8 cellular contexts compared by ENCODE assay signal in genomic region chr19:10471909-10472308, GRCh38. TPM values are rescaled to one million over a fixed set of nuclear protein-coding genes. Genes with fewer than 3 reads are reported as not detected.
DNase-seq lines count a peak whose midpoint lies in the region; ATAC-seq and TF ChIP-seq lines count a peak whose summit lies in the region.

No MANE protein-coding gene starts in this region.

- H3K27me3 Mint-ChIP-seq in naive thymus-derived CD8-positive, alpha-beta T cell: peaks cover 0 to 11% (median 2%) of the 10 kb centered on the region in 5 donors

- TF ChIP-seq CTCF in tibial artery (IDR thresholded peaks at IDR 0.05): no peak

- no peaks in the 10 kb centered on the region for H3K9me3 ChIP-seq in tibial artery

- POLR2A ChIA-PET in naive thymus-derived CD8-positive, alpha-beta T cell (lab: Charles Lee): interaction anchor here (0.7 kb wide), 2 partner anchors 35 to 292 kb away, joined by 3 to 4 read pairs; no protein-coding TSS in a partner anchor

- DNase-seq in activated CD4-positive, CD25-positive, alpha-beta regulatory T cell treated with anti-CD3 and anti-CD28 coated beads, Interleukin-2, amount 50 U/mL, for 72 hours: no peak
- DNase-seq in NCI-H1092 treated with DMSO at 0.1 percent for 48 hours (lab: John Stamatoyannopoulos, UW) (peak; percentile 49), amniotic epithelial cell (ENCODE audit: low read depth) (peak; percentile 61), tibial artery (no peak)
- DNase-seq in naive thymus-derived CD8-positive, alpha-beta T cell: peak in 2 of 10 donors; percentile 20 to 24

- no peaks in the 10 kb centered on the region for H3K36me3 Mint-ChIP-seq in naive thymus-derived CD8-positive, alpha-beta T cell

- H3K4me1 ChIP-seq in tibial artery: no peaks in the 10 kb centered on the region

- H3K27ac Mint-ChIP-seq in naive thymus-derived CD8-positive, alpha-beta T cell: no peak overlapping the region

- H3K4me3 Mint-ChIP-seq in naive thymus-derived CD8-positive, alpha-beta T cell: no peak overlapping the region

- no peaks in the 10 kb centered on the region for H3K27me3 ChIP-seq in tibial artery

- no peak overlapping the region for H3K4me3 ChIP-seq in tibial artery

- no peaks in the 10 kb centered on the region for H3K4me1 Mint-ChIP-seq in naive thymus-derived CD8-positive, alpha-beta T cell

- intact Hi-C loops in tibial artery (cut with DNase I; ENCODE audit: low total_unique reads): loop anchor here (10.0 kb wide), 1 partner anchor 47 kb away; the partner anchor contains the start of gene PDE4A

- ATAC-seq in activated CD4-positive, CD25-positive, alpha-beta regulatory T cell treated with anti-CD3 and anti-CD28 coated beads, Interleukin-2, amount 50 U/mL, for 24 hours: peak; percentile 51
- ATAC-seq in naive thymus-derived CD8-positive, alpha-beta T cell: peak; percentile 52 to 61
- ATAC-seq in GM19035 (IDR thresholded peaks at IDR 0.05; ENCODE audit: unreplicated experiment) (no peak), HG02763 (IDR thresholded peaks at IDR 0.05; ENCODE audit: unreplicated experiment) (no peak)

- no peaks in the 10 kb centered on the region for H3K9me3 Mint-ChIP-seq in naive thymus-derived CD8-positive, alpha-beta T cell

- H3K27ac ChIP-seq in tibial artery: no peak overlapping the region

- peaks cover 4 to 6% (median 6%) of the 10 kb centered on the region in 3 donors for H3K36me3 ChIP-seq in tibial artery

RNA-seq across cellular contexts. Expression of gene KEAP1, which starts 31.2 kb away (rescaled TPM):
- total RNA-seq in naive thymus-derived CD8-positive, alpha-beta T cell: 10 to 100 TPM; 34.6 to 35.2 TPM
- 10 to 100 TPM; 15.1 to 25.7 (median 20.1) TPM for polyA plus RNA-seq in naive thymus-derived CD8-positive, alpha-beta T cell

RNA-seq across cellular contexts. Expression of gene S1PR5, which starts 45.3 kb away (rescaled TPM):
- total RNA-seq in naive thymus-derived CD8-positive, alpha-beta T cell: under 1 TPM; 0.81 to 0.85 TPM
- 10 to 100 TPM in 1 of 3 donors, 1 to 10 TPM in 1, under 1 TPM in 1; 0.99 to 77.2 (median 2.1) TPM for polyA plus RNA-seq in naive thymus-derived CD8-positive, alpha-beta T cell

RNA-seq across cellular contexts. Expression of gene PDE4A, which starts 51.6 kb away (rescaled TPM):
- under 1 TPM; 0.88 to 0.99 TPM for total RNA-seq in naive thymus-derived CD8-positive, alpha-beta T cell
- 1 to 10 TPM in 2 of 3 donors, under 1 TPM in 1; 0.33 to 2.5 (median 1.9) TPM for polyA plus RNA-seq in naive thymus-derived CD8-positive, alpha-beta T cell

Comparison
In these comparisons a context has a peak if more than half of its experiments do, and no peak if none do; other contexts are left out.
1. ATAC-seq: peak in activated CD4-positive, CD25-positive, alpha-beta regulatory T cell treated with anti-CD3 and anti-CD28 coated beads, Interleukin-2, amount 50 U/mL, for 24 hours (2 of 2) and naive thymus-derived CD8-positive, alpha-beta T cell (2 of 2); none in GM19035 (single experiment) and HG02763 (single experiment).
2. DNase-seq: peak in NCI-H1092 treated with DMSO at 0.1 percent for 48 hours (single experiment) and amniotic epithelial cell (single experiment); none in activated CD4-positive, CD25-positive, alpha-beta regulatory T cell treated with anti-CD3 and anti-CD28 coated beads, Interleukin-2, amount 50 U/mL, for 72 hours (single experiment) and tibial artery (0 of 2).